Comparison of ENCODE assay signal across 1 cellular context in genomic region chr9:86282077-86282978, GRCh38.
TF ChIP-seq lines count a peak whose summit lies in the region.

Gene ISCA1, minus strand, starts transcription at chr9:86282538. Its CDS starts 80 bp downstream, at chr9:86282458.

TF ChIP-seq in K562, 482 proteins besides CTCF, POLR2A, EP300 and RAD21 (continued from another document and continues in another):
- TF ChIP-seq AFF1 (IDR thresholded peaks at IDR 0.05; ENCODE audit: low read depth in 1 of 2, partially characterized antibody in 2 of 2) (peak in 1 of 2 experiments; percentile 53), HNRNPL (IDR thresholded peaks at IDR 0.05; ENCODE audit: low read depth, low read length) (no peak), ZFP30 (CRISPR knock-in tag; IDR thresholded peaks at IDR 0.05; ENCODE audit: borderline replicate concordance) (no peak), ELF1 (tag; IDR thresholded peaks at IDR 0.05) (no peak), NELFE (IDR thresholded peaks at IDR 0.05; ENCODE audit: insufficient read depth, insufficient read length) (no peak), ZNF197 (CRISPR knock-in tag; IDR thresholded peaks at IDR 0.05; ENCODE audit: low read depth) (peak; percentile 72; the same call in 1 of the 2 replicates), RBM17 (IDR thresholded peaks at IDR 0.05; ENCODE audit: borderline replicate concordance, low read depth, low read length) (no peak), ZNF3 (CRISPR knock-in tag; IDR thresholded peaks at IDR 0.05) (no peak), CREBBP (IDR thresholded peaks at IDR 0.05; ENCODE audit: low read depth, low read length) (no peak), SIX5 (IDR thresholded peaks at IDR 0.05; ENCODE audit: borderline replicate concordance in 1 of 2, insufficient read depth in 1 of 2, low read depth in 1 of 2, low read length in 2 of 2) (peak; percentile 31 to 40; a peak in 2 of 4 replicates), MYC (IDR thresholded peaks at IDR 0.05; ENCODE audit: low read depth, low read length) (peak; percentile 85), MYC (CRISPR knock-in tag; IDR thresholded peaks at IDR 0.05; ENCODE audit: borderline replicate concordance, low read depth) (no peak), ADNP (tag; IDR thresholded peaks at IDR 0.05) (no peak)
- TF ChIP-seq, protein P1, sequence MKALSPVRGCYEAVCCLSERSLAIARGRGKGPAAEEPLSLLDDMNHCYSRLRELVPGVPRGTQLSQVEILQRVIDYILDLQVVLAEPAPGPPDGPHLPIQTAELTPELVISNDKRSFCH (CRISPR knock-in tag; IDR thresholded peaks at IDR 0.05), result no peak
- TF ChIP-seq, protein P1 (tag; IDR thresholded peaks at IDR 0.05), result no peak
- TF ChIP-seq, protein P2, sequence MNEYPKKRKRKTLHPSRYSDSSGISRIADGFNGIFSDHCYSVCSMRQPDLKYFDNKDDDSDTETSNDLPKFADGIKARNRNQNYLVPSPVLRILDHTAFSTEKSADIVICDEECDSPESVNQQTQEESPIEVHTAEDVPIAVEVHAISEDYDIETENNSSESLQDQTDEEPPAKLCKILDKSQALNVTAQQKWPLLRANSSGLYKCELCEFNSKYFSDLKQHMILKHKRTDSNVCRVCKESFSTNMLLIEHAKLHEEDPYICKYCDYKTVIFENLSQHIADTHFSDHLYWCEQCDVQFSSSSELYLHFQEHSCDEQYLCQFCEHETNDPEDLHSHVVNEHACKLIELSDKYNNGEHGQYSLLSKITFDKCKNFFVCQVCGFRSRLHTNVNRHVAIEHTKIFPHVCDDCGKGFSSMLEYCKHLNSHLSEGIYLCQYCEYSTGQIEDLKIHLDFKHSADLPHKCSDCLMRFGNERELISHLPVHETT (CRISPR knock-in tag; conservative IDR thresholded peaks at IDR 0.05 in 1 of 2, IDR thresholded peaks at IDR 0.05 in 1 of 2), result 0 out of 4 replicates have a peak, but pooled peaks of 1 of the 2 experiments have one; percentile 25
- TF ChIP-seq, protein P3, sequence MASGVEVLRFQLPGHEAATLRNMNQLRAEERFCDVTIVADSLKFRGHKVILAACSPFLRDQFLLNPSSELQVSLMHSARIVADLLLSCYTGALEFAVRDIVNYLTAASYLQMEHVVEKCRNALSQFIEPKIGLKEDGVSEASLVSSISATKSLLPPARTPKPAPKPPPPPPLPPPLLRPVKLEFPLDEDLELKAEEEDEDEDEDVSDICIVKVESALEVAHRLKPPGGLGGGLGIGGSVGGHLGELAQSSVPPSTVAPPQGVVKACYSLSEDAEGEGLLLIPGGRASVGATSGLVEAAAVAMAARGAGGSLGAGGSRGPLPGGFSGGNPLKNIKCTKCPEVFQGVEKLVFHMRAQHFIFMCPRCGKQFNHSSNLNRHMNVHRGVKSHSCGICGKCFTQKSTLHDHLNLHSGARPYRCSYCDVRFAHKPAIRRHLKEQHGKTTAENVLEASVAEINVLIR (CRISPR knock-in tag; IDR thresholded peaks at IDR 0.05), result no peak
- TF ChIP-seq, protein P4, sequence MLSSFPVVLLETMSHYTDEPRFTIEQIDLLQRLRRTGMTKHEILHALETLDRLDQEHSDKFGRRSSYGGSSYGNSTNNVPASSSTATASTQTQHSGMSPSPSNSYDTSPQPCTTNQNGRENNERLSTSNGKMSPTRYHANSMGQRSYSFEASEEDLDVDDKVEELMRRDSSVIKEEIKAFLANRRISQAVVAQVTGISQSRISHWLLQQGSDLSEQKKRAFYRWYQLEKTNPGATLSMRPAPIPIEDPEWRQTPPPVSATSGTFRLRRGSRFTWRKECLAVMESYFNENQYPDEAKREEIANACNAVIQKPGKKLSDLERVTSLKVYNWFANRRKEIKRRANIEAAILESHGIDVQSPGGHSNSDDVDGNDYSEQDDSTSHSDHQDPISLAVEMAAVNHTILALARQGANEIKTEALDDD (IDR thresholded peaks at IDR 0.05), result no peak
- TF ChIP-seq, protein P5, sequence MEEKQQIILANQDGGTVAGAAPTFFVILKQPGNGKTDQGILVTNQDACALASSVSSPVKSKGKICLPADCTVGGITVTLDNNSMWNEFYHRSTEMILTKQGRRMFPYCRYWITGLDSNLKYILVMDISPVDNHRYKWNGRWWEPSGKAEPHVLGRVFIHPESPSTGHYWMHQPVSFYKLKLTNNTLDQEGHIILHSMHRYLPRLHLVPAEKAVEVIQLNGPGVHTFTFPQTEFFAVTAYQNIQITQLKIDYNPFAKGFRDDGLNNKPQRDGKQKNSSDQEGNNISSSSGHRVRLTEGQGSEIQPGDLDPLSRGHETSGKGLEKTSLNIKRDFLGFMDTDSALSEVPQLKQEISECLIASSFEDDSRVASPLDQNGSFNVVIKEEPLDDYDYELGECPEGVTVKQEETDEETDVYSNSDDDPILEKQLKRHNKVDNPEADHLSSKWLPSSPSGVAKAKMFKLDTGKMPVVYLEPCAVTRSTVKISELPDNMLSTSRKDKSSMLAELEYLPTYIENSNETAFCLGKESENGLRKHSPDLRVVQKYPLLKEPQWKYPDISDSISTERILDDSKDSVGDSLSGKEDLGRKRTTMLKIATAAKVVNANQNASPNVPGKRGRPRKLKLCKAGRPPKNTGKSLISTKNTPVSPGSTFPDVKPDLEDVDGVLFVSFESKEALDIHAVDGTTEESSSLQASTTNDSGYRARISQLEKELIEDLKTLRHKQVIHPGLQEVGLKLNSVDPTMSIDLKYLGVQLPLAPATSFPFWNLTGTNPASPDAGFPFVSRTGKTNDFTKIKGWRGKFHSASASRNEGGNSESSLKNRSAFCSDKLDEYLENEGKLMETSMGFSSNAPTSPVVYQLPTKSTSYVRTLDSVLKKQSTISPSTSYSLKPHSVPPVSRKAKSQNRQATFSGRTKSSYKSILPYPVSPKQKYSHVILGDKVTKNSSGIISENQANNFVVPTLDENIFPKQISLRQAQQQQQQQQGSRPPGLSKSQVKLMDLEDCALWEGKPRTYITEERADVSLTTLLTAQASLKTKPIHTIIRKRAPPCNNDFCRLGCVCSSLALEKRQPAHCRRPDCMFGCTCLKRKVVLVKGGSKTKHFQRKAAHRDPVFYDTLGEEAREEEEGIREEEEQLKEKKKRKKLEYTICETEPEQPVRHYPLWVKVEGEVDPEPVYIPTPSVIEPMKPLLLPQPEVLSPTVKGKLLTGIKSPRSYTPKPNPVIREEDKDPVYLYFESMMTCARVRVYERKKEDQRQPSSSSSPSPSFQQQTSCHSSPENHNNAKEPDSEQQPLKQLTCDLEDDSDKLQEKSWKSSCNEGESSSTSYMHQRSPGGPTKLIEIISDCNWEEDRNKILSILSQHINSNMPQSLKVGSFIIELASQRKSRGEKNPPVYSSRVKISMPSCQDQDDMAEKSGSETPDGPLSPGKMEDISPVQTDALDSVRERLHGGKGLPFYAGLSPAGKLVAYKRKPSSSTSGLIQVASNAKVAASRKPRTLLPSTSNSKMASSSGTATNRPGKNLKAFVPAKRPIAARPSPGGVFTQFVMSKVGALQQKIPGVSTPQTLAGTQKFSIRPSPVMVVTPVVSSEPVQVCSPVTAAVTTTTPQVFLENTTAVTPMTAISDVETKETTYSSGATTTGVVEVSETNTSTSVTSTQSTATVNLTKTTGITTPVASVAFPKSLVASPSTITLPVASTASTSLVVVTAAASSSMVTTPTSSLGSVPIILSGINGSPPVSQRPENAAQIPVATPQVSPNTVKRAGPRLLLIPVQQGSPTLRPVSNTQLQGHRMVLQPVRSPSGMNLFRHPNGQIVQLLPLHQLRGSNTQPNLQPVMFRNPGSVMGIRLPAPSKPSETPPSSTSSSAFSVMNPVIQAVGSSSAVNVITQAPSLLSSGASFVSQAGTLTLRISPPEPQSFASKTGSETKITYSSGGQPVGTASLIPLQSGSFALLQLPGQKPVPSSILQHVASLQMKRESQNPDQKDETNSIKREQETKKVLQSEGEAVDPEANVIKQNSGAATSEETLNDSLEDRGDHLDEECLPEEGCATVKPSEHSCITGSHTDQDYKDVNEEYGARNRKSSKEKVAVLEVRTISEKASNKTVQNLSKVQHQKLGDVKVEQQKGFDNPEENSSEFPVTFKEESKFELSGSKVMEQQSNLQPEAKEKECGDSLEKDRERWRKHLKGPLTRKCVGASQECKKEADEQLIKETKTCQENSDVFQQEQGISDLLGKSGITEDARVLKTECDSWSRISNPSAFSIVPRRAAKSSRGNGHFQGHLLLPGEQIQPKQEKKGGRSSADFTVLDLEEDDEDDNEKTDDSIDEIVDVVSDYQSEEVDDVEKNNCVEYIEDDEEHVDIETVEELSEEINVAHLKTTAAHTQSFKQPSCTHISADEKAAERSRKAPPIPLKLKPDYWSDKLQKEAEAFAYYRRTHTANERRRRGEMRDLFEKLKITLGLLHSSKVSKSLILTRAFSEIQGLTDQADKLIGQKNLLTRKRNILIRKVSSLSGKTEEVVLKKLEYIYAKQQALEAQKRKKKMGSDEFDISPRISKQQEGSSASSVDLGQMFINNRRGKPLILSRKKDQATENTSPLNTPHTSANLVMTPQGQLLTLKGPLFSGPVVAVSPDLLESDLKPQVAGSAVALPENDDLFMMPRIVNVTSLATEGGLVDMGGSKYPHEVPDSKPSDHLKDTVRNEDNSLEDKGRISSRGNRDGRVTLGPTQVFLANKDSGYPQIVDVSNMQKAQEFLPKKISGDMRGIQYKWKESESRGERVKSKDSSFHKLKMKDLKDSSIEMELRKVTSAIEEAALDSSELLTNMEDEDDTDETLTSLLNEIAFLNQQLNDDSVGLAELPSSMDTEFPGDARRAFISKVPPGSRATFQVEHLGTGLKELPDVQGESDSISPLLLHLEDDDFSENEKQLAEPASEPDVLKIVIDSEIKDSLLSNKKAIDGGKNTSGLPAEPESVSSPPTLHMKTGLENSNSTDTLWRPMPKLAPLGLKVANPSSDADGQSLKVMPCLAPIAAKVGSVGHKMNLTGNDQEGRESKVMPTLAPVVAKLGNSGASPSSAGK (IDR thresholded peaks at IDR 0.05), result no peak; the same call in 1 of the 2 replicates
- TF ChIP-seq, protein P6, sequence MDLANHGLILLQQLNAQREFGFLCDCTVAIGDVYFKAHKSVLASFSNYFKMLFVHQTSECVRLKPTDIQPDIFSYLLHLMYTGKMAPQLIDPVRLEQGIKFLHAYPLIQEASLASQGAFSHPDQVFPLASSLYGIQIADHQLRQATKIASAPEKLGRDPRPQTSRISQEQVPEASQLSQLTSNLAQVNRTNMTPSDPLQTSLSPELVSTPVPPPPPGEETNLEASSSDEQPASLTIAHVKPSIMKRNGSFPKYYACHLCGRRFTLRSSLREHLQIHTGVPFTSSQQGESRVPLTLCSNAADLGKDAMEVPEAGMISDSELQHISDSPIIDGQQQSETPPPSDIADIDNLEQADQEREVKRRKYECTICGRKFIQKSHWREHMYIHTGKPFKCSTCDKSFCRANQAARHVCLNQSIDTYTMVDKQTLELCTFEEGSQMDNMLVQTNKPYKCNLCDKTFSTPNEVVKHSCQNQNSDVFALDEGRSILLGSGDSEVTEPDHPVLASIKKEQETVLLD (IDR thresholded peaks at IDR 0.05), result no peak
- TF ChIP-seq, protein P7, sequence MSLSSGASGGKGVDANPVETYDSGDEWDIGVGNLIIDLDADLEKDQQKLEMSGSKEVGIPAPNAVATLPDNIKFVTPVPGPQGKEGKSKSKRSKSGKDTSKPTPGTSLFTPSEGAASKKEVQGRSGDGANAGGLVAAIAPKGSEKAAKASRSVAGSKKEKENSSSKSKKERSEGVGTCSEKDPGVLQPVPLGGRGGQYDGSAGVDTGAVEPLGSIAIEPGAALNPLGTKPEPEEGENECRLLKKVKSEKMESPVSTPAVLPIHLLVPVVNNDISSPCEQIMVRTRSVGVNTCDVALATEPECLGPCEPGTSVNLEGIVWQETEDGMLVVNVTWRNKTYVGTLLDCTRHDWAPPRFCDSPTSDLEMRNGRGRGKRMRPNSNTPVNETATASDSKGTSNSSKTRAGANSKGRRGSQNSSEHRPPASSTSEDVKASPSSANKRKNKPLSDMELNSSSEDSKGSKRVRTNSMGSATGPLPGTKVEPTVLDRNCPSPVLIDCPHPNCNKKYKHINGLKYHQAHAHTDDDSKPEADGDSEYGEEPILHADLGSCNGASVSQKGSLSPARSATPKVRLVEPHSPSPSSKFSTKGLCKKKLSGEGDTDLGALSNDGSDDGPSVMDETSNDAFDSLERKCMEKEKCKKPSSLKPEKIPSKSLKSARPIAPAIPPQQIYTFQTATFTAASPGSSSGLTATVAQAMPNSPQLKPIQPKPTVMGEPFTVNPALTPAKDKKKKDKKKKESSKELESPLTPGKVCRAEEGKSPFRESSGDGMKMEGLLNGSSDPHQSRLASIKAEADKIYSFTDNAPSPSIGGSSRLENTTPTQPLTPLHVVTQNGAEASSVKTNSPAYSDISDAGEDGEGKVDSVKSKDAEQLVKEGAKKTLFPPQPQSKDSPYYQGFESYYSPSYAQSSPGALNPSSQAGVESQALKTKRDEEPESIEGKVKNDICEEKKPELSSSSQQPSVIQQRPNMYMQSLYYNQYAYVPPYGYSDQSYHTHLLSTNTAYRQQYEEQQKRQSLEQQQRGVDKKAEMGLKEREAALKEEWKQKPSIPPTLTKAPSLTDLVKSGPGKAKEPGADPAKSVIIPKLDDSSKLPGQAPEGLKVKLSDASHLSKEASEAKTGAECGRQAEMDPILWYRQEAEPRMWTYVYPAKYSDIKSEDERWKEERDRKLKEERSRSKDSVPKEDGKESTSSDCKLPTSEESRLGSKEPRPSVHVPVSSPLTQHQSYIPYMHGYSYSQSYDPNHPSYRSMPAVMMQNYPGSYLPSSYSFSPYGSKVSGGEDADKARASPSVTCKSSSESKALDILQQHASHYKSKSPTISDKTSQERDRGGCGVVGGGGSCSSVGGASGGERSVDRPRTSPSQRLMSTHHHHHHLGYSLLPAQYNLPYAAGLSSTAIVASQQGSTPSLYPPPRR (CRISPR knock-in tag; IDR thresholded peaks at IDR 0.05; ENCODE audit: borderline replicate concordance), result no peak
